27 cellular contexts compared by ENCODE assay signal in the genomic region with DNA sequence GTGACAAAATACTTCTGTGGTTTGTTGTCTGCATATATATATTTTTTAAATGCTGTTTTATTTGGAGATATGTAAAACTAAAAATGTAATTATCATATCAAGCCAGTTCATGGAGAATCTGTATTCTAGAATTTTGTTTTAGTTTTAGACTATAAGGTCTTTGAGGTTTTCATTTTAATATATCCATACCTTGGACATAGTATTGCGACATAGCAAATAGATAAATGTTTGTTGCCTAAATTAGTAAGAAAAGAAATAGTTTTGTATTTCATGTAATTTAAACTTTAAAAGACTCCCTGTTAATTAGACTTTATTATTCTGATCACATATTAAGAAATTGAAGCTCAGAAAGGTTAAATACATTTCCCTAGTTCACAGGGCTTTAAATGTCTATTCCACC.
DNase-seq lines count a peak whose midpoint lies in the region; ATAC-seq, FAIRE-seq and TF ChIP-seq lines count a peak whose summit lies in the region.
"Had no signal": no experiment of that assay in that cellular context is flagged by ENCODE, and none has a peak within 500 bp of the region (broad histone marks: within the 10 kb centered on the region; RNA-seq: fewer than 3 reads in every experiment).

No MANE protein-coding gene starts in this region.

- no peak overlapping the region for H3K23ac ChIP-seq in IMR-90 (ENCODE audit: low read depth, low read length)

- TF ChIP-seq POLR2A in IMR-90 (IDR thresholded peaks at IDR 0.05; ENCODE audit: low read depth, low read length) (no peak), K562 (conservative IDR thresholded peaks at IDR 0.05) (no peak)

- no peak overlapping the region for H3K14ac ChIP-seq in IMR-90 (replicated peaks; ENCODE audit: low read depth, low read length)

- no peak overlapping the region for H4K8ac ChIP-seq in IMR-90 (ENCODE audit: low read depth in 2 of 2, low read length in 2 of 2)

- dilution Hi-C loops in IMR-90 (cut with HindIII; ENCODE audit: low sequenced_read_pairs, unreplicated experiment): no loop called here

- H3K27ac ChIP-seq in IMR-90 (ENCODE audit: insufficient read depth, low read length) (no peak overlapping the region), K562 (ENCODE audit: extremely low read depth, low read depth, low read length) (no peak overlapping the region)
- H3K27ac ChIP-seq: BLaER1 had no signal

- no peak overlapping the region for H2AK5ac ChIP-seq in IMR-90 (ENCODE audit: low read depth, low read length)

- no peak overlapping the region for H2AK9ac ChIP-seq in IMR-90 (replicated peaks; ENCODE audit: low read depth, low read length, poor library complexity)

- BruUV-seq in IMR-90 (replicated peaks; lab: Mats Ljungman, UMichigan) (no TSS peak), K562 (replicated peaks; lab: Mats Ljungman, UMichigan) (no TSS peak)

- no peaks in the 10 kb centered on the region for H3K79me2 ChIP-seq in K562 (ENCODE audit: control insufficient read depth, insufficient read depth, low read length)

- H4K20me1 ChIP-seq in IMR-90 (ENCODE audit: insufficient read depth, low read length) (no peaks in the 10 kb centered on the region), K562 (replicated peaks; ENCODE audit: control insufficient read depth, insufficient read depth, low read length) (no peaks in the 10 kb centered on the region)
- H4K20me1 ChIP-seq: BLaER1 had no signal

- no peak for TF ChIP-seq RAD21 in IMR-90 (IDR thresholded peaks at IDR 0.05; ENCODE audit: low read length)
- no peak for TF ChIP-seq RAD21 in K562 (CRISPR knock-in tag; conservative IDR thresholded peaks at IDR 0.05 in 1 of 2, IDR thresholded peaks at IDR 0.05 in 1 of 2)

- WGBS in IMR-90 (ENCODE audit: extremely low coverage in 2 of 2, insufficient read length in 1 of 2), 2 experiments: no CpG with 5 or more reads among the region's 1 CpG
- 33% methylated on average over 1 of the region's 1 CpG for WGBS in K562 (ENCODE audit: insufficient coverage, low coverage, missing lambda C conversion rate)

- no peak overlapping the region for H2BK20ac ChIP-seq in IMR-90 (ENCODE audit: low read depth, low read length)

- H2AFZ ChIP-seq in IMR-90 (replicated peaks; ENCODE audit: low read length, poor library complexity) (no peak overlapping the region), K562 (ENCODE audit: low read depth, low read length) (no peak overlapping the region)

- TF ChIP-seq CTCF in IMR-90 (conservative IDR thresholded peaks at IDR 0.05; ENCODE audit: low read depth, low read length): no peak
- no peak for TF ChIP-seq CTCF in K562 (IDR thresholded peaks at IDR 0.05 in 2 of 3, conservative IDR thresholded peaks at IDR 0.05 in 1 of 3; ENCODE audit: insufficient read depth in 2 of 3, low read depth in 1 of 3, low read length in 3 of 3)

- H4K91ac ChIP-seq in IMR-90 (ENCODE audit: insufficient read depth, low read depth, low read length): no peak overlapping the region

- H3K9me3 ChIP-seq in IMR-90 (ENCODE audit: control insufficient read depth, insufficient read depth, low read length) (no peaks in the 10 kb centered on the region), K562 (replicated peaks; ENCODE audit: control insufficient read depth, insufficient read depth, low read depth, low read length) (no peaks in the 10 kb centered on the region; the same call in 1 of the 2 replicates)
- H3K9me3 ChIP-seq: BE2C, BLaER1 had no signal

- no peak for FAIRE-seq in K562 (lab: Jason Lieb, UNC)
- FAIRE-seq in frontal cortex (lab: Jason Lieb, UNC): peak; percentile 6
- FAIRE-seq: A204.1, GM12878, GM12892, GM18507, GM19239 had no signal

- no peak overlapping the region for H2BK5ac ChIP-seq in IMR-90 (ENCODE audit: low read depth, low read length, poor library complexity, severe bottlenecking)

- H3K9ac ChIP-seq in IMR-90 (ENCODE audit: low read depth, low read length) (no peak overlapping the region), K562 (ENCODE audit: insufficient read depth in 1 of 2, low read depth in 2 of 2, low read length in 2 of 2) (no peak overlapping the region)
- H3K9ac ChIP-seq: BLaER1 had no signal

- H4K5ac ChIP-seq in IMR-90 (ENCODE audit: low read depth, low read length): no peak overlapping the region

- H2BK120ac ChIP-seq in IMR-90 (ENCODE audit: low read depth, low read length): no peak overlapping the region

- in situ Hi-C loops in IMR-90 (cut with MboI; ENCODE audit: low sequenced_read_pairs) (no loop called here), K562 (cut with MboI) (no loop called here)

- H3K9me1 ChIP-seq in IMR-90 (ENCODE audit: insufficient read depth, low read length) (no peaks in the 10 kb centered on the region), K562 (ENCODE audit: control insufficient read depth, insufficient read depth, low read length) (no peaks in the 10 kb centered on the region)

- H3K4ac ChIP-seq in IMR-90 (ENCODE audit: low read depth, low read length): no peak overlapping the region

- H3K4me3 ChIP-seq in IMR-90 (ENCODE audit: insufficient read depth, low read depth, low read length) (no peak overlapping the region), K562 (no peak overlapping the region)
- H3K4me3 ChIP-seq: BLaER1, GM12878 had no signal

- DNase-seq in IMR-90: no peak
- no peak for DNase-seq in K562 (ENCODE audit: extremely low read depth in 1 of 4, low spot score in 3 of 4)
- no peak for DNase-seq in frontal cortex (ENCODE audit: low spot score in 2 of 2)
- DNase-seq in dedifferentiated amniotic fluid mesenchymal stem cell (ENCODE audit: extremely low spot score): no peak
- DNase-seq: 8988T; ACHN; BE2C; C1 segment of cervical spinal cord; CD4-positive, alpha-beta memory T cell; CD4-positive, CD25-positive, alpha-beta regulatory T cell; CD8-positive, alpha-beta memory T cell; COR-L47; DMS 273 treated with DMSO at 0.1 percent for 48 hours; DMS153; DMS53; DMS79; DND-41; EL; GDM1 had no signal

- H3K36me3 ChIP-seq in IMR-90 (ENCODE audit: control insufficient read depth, insufficient read depth, low read length) (no peaks in the 10 kb centered on the region), K562 (ENCODE audit: control insufficient read depth, insufficient read depth, low read length) (0 out of 3 replicates have a peak, but pooled peaks cover 3% of the 10 kb centered on the region)
- H3K36me3 ChIP-seq: BE2C, BLaER1 had no signal

- no peak for ATAC-seq in IMR-90 (ENCODE audit: low read depth)
- ATAC-seq in K562: no peak
- ATAC-seq in GM18870 (IDR thresholded peaks at IDR 0.05; ENCODE audit: unreplicated experiment): no peak
- ATAC-seq in HG02759 (IDR thresholded peaks at IDR 0.05; ENCODE audit: unreplicated experiment): no peak
- ATAC-seq: GM12878 had no signal

- no peak for TF ChIP-seq EP300 in K562 (IDR thresholded peaks at IDR 0.05; ENCODE audit: low read length)

- H3K27me3 ChIP-seq in IMR-90 (ENCODE audit: control insufficient read depth, insufficient read depth, low read length) (no peaks in the 10 kb centered on the region), K562 (ENCODE audit: control insufficient read depth in 2 of 2, insufficient read depth in 2 of 2, low read length in 2 of 2) (no peaks in the 10 kb centered on the region)
- H3K27me3 ChIP-seq: BE2C, BLaER1 had no signal

- H3K4me1 ChIP-seq in IMR-90 (ENCODE audit: control insufficient read depth, insufficient read depth, low read length): no peaks in the 10 kb centered on the region
- H3K4me1 ChIP-seq in K562 (replicated peaks in 1 of 2; ENCODE audit: control insufficient read depth in 2 of 2, insufficient read depth in 2 of 2, low read length in 2 of 2): no peaks in the 10 kb centered on the region
- H3K4me1 ChIP-seq: BE2C, BLaER1 had no signal

- POLR2A ChIA-PET in IMR-90 (lab: Charles Lee; ENCODE audit: unreplicated experiment): no interaction called here
- POLR2A ChIA-PET in K562 (lab: Yijun Ruan, JAX): no interaction called here

- intact Hi-C loops in IMR-90 (cut with micrococcal nuclease) (no loop called here), K562 (cut with micrococcal nuclease) (no loop called here)

- CTCF ChIA-PET in IMR-90 (lab: Yijun Ruan, JAX): no interaction called here
- CTCF ChIA-PET in K562 (lab: Yijun Ruan, JAX; ENCODE audit: low intra/inter-chr PET ratio): no interaction called here

- H3K4me2 ChIP-seq in IMR-90 (ENCODE audit: low read depth, low read length): no peak overlapping the region
- no peak overlapping the region for H3K4me2 ChIP-seq in K562 (ENCODE audit: insufficient read depth, low read length)
- H3K4me2 ChIP-seq: BLaER1 had no signal

- H3K18ac ChIP-seq in IMR-90 (ENCODE audit: low read depth, low read length): no peak overlapping the region

- no peak overlapping the region for H3K56ac ChIP-seq in IMR-90 (ENCODE audit: extremely low read depth, insufficient read depth, low read length)

- H2BK15ac ChIP-seq in IMR-90 (ENCODE audit: low read depth, low read length): no peak overlapping the region

- no peaks in the 10 kb centered on the region for H3K79me1 ChIP-seq in IMR-90 (ENCODE audit: low read depth in 1 of 2, low read length in 2 of 2)

TF ChIP-seq in IMR-90, 13 proteins besides CTCF, POLR2A, EP300 and RAD21:
- TF ChIP-seq MXI1 (IDR thresholded peaks at IDR 0.05; ENCODE audit: borderline replicate concordance, low read depth, low read length): no peak
- peak; percentile 77 for TF ChIP-seq CEBPB (IDR thresholded peaks at IDR 0.05; ENCODE audit: low read depth, low read length)
- TF ChIP-seq RFX5 (IDR thresholded peaks at IDR 0.05; ENCODE audit: low read depth, low read length): no peak
- TF ChIP-seq FOS (IDR thresholded peaks at IDR 0.05; ENCODE audit: low read depth, low read length): no peak

TF ChIP-seq in K562, 482 proteins besides CTCF, POLR2A, EP300 and RAD21:
- TF ChIP-seq CEBPB (tag; IDR thresholded peaks at IDR 0.05): peak; percentile 67
- no peak for TF ChIP-seq HDAC3 (IDR thresholded peaks at IDR 0.05; ENCODE audit: borderline replicate concordance, partially characterized antibody)
- TF ChIP-seq CEBPG (CRISPR knock-in tag; IDR thresholded peaks at IDR 0.05): no peak
- peak in 1 of 2 experiments; percentile 89; a peak in 2 of 4 replicates for TF ChIP-seq CEBPG (tag; conservative IDR thresholded peaks at IDR 0.05 in 1 of 2, IDR thresholded peaks at IDR 0.05 in 1 of 2)
- TF ChIP-seq, protein P1, sequence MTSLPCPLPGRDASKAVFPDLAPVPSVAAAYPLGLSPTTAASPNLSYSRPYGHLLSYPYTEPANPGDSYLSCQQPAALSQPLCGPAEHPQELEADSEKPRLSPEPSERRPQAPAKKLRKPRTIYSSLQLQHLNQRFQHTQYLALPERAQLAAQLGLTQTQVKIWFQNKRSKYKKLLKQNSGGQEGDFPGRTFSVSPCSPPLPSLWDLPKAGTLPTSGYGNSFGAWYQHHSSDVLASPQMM (CRISPR knock-in tag; IDR thresholded peaks at IDR 0.05): no peak
- TF ChIP-seq CXXC5 (CRISPR knock-in tag; IDR thresholded peaks at IDR 0.05): no peak
